In the genomic region with DNA sequence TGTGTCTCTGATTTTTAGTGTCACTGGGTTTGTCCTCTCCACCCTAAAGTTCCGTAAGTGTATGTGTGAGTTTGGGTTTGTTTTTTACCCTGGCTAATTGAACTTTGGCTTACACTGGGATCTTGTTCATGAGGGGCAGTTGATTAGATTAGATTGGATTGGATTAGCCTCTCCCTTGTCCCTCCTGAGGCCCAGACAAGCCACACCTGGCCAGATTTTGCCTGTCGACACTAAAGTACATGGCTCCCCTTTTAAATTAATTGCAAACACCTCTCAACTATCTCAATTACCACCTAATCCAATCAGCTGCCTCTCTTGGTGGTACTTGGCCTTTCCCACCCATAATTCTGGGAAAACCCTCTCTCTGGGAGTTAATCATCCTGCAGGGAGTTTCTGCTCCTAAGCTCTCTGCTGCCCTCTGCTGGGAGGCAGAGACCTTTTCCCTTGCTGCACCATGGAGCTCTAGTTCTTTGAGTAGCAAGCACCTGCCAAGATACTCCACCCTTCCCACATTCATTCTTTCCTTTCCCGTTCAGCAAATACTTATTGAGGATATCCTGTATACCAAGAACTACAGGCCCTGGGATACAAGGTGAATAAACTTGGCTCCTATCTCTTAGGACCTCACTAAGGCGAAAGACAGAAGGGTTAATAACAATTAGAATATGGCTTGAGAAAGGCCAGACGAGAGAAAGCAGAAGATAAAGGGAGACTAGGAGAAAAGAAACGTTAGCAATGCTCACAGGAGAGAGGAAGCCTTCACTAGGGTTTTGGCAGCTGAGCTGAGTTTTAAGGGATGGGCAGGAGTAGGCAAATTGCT, we compare ENCODE assay signal across 9 cellular contexts. TPM values are rescaled to one million over a fixed set of nuclear protein-coding genes. Genes with fewer than 3 reads are reported as not detected.
DNase-seq lines count a peak whose midpoint lies in the region; ATAC-seq and TF ChIP-seq lines count a peak whose summit lies in the region.
"Had no signal": no experiment of that assay in that cellular context is flagged by ENCODE, and none has a peak within 500 bp of the region (broad histone marks: within the 10 kb centered on the region; RNA-seq: fewer than 3 reads in every experiment).

No MANE protein-coding gene starts in this region.

- H3K4me2 ChIP-seq in DOHH2 (ENCODE audit: low read length) (no peak overlapping the region), MM.1S (ENCODE audit: low read depth, low read length) (no peak overlapping the region)

- no peaks in the 10 kb centered on the region for H3K36me3 Mint-ChIP-seq in activated naive CD8-positive, alpha-beta T cell treated with anti-CD3 and anti-CD28 coated beads, Interleukin-2, amount 10 ng/mL, durations not matched to agents 7 days and 5 days

- intact Hi-C loops in heart left ventricle (cut with DNase I) (loop anchor here (1.0 to 10.0 kb wide), 12 partner anchors 185 to 340 kb away; partner anchors contain the start of gene HSD17B2 (in 1 of the 10)), psoas muscle (cut with DNase I) (loop anchor here (2.0 to 5.0 kb wide), 3 partner anchors 198 to 339 kb away; no protein-coding TSS in a partner anchor)

- H3K4me3 Mint-ChIP-seq in activated naive CD8-positive, alpha-beta T cell treated with anti-CD3 and anti-CD28 coated beads, Interleukin-2, amount 10 ng/mL, durations not matched to agents 7 days and 5 days: no peak overlapping the region
- H3K4me3 Mint-ChIP-seq: dendritic cell treated with granulocyte-macrophage colony-stimulating factor and Interleukin-4, amounts not matched to agents 40 ng/mL and 50 ng/mL, for 4 days had no signal

- no peak overlapping the region for H2AFZ ChIP-seq in MM.1S (ENCODE audit: low read length)

- no peak overlapping the region for H3K4me3 ChIP-seq in DOHH2 (ENCODE audit: low read length)
- no peak overlapping the region for H3K4me3 ChIP-seq in MM.1S (ENCODE audit: low read length)
- no peak overlapping the region for H3K4me3 ChIP-seq in heart left ventricle
- no peak overlapping the region for H3K4me3 ChIP-seq in psoas muscle

- peaks cover 1% of the 10 kb centered on the region for H3K4me1 Mint-ChIP-seq in activated naive CD8-positive, alpha-beta T cell treated with anti-CD3 and anti-CD28 coated beads, Interleukin-2, amount 10 ng/mL, durations not matched to agents 7 days and 5 days

- ATAC-seq in SK-N-SH treated with all-trans-retinoic acid at 6 μM for 48 hours (peak; percentile 88), heart left ventricle (peak in 3 of 4 donors; percentile 50 to 75 (median 62)), psoas muscle (peak in 2 of 4 donors; percentile 67), HG03108 (IDR thresholded peaks at IDR 0.05; ENCODE audit: unreplicated experiment) (no peak), GM18517 (IDR thresholded peaks at IDR 0.05; ENCODE audit: unreplicated experiment) (no peak)
- peak; percentile 33 for ATAC-seq in activated naive CD8-positive, alpha-beta T cell treated with anti-CD3 and anti-CD28 coated beads, Interleukin-2, amount 10 ng/mL, durations not matched to agents 7 days and 5 days (ENCODE audit: low read depth)

- H3K27me3 ChIP-seq in DOHH2 (ENCODE audit: control insufficient read depth, low read length) (no peaks in the 10 kb centered on the region), MM.1S (replicated peaks; ENCODE audit: insufficient read depth, low read length) (no peaks in the 10 kb centered on the region), heart left ventricle (peaks cover 0 to 4% (median 0%) of the 10 kb centered on the region in 9 donors), psoas muscle (ENCODE audit: insufficient read depth in 3 of 3, low read length in 2 of 3) (peaks cover 0 to 6% (median 4%) of the 10 kb centered on the region in 3 donors)

- POLR2A ChIA-PET in activated naive CD8-positive, alpha-beta T cell treated with anti-CD3 and anti-CD28 coated beads, Interleukin-2, amount 10 ng/mL, durations not matched to agents 7 days and 5 days (lab: Charles Lee): no interaction called here

- no peak overlapping the region for H3K9ac ChIP-seq in MM.1S (ENCODE audit: low read length)

- no peaks in the 10 kb centered on the region for H3F3A ChIP-seq in DOHH2 (ENCODE audit: control insufficient read depth, insufficient read depth)
- H3F3A ChIP-seq in MM.1S (ENCODE audit: insufficient read depth, low read length): no peaks in the 10 kb centered on the region

- H3K9me2 ChIP-seq in DOHH2 (replicated peaks; ENCODE audit: control insufficient read depth, low read length) (no peaks in the 10 kb centered on the region), MM.1S (replicated peaks; ENCODE audit: insufficient read depth, low read length) (no peaks in the 10 kb centered on the region)

- no peaks in the 10 kb centered on the region for H3K9me3 ChIP-seq in DOHH2 (ENCODE audit: control insufficient read depth, insufficient read depth, low read length)
- no peaks in the 10 kb centered on the region for H3K9me3 ChIP-seq in MM.1S (replicated peaks; ENCODE audit: insufficient read depth, low read length)
- no peaks in the 10 kb centered on the region for H3K9me3 ChIP-seq in heart left ventricle
- H3K9me3 ChIP-seq in psoas muscle: no peaks in the 10 kb centered on the region

- H3K27ac Mint-ChIP-seq in activated naive CD8-positive, alpha-beta T cell treated with anti-CD3 and anti-CD28 coated beads, Interleukin-2, amount 10 ng/mL, durations not matched to agents 7 days and 5 days: no peak overlapping the region
- H3K27ac Mint-ChIP-seq: dendritic cell treated with granulocyte-macrophage colony-stimulating factor and Interleukin-4, amounts not matched to agents 40 ng/mL and 50 ng/mL, for 4 days had no signal

- H3K27ac ChIP-seq in DOHH2 (ENCODE audit: low read depth, low read length) (no peak overlapping the region), MM.1S (ENCODE audit: low read length) (no peak overlapping the region), heart left ventricle (no peak overlapping the region), psoas muscle (no peak overlapping the region)

- H3K79me2 ChIP-seq in DOHH2 (ENCODE audit: control insufficient read depth, low read length) (no peaks in the 10 kb centered on the region), MM.1S (ENCODE audit: low read length) (no peaks in the 10 kb centered on the region)

- no peaks in the 10 kb centered on the region for H3K4me1 ChIP-seq in DOHH2 (ENCODE audit: control insufficient read depth, low read length)
- H3K4me1 ChIP-seq in MM.1S (ENCODE audit: low read length): no peaks in the 10 kb centered on the region
- no peaks in the 10 kb centered on the region for H3K4me1 ChIP-seq in heart left ventricle
- no peaks in the 10 kb centered on the region for H3K4me1 ChIP-seq in psoas muscle

- no peak for TF ChIP-seq POLR2A in heart left ventricle (IDR thresholded peaks at IDR 0.05)

- no peaks in the 10 kb centered on the region for H4K20me1 ChIP-seq in DOHH2 (ENCODE audit: control insufficient read depth, insufficient read depth, low read depth, low read length)
- no peaks in the 10 kb centered on the region for H4K20me1 ChIP-seq in MM.1S (ENCODE audit: insufficient read depth, low read length)

- WGBS in heart left ventricle, 4 donors: 41 to 48% (median 46%) methylated on average over 6 of the region's 6 CpGs
- 41 to 46% (median 41%) methylated on average over 6 of the region's 6 CpGs for WGBS in psoas muscle, 3 donors

- H3K36me3 ChIP-seq in DOHH2 (ENCODE audit: control insufficient read depth, low read length) (no peaks in the 10 kb centered on the region), MM.1S (replicated peaks; ENCODE audit: insufficient read depth, low read length) (no peaks in the 10 kb centered on the region), heart left ventricle (no peaks in the 10 kb centered on the region), psoas muscle (ENCODE audit: insufficient read depth in 1 of 2, low read depth in 1 of 2) (no peaks in the 10 kb centered on the region)

- H3K9me3 Mint-ChIP-seq in activated naive CD8-positive, alpha-beta T cell treated with anti-CD3 and anti-CD28 coated beads, Interleukin-2, amount 10 ng/mL, durations not matched to agents 7 days and 5 days: no peaks in the 10 kb centered on the region
- H3K9me3 Mint-ChIP-seq: dendritic cell treated with granulocyte-macrophage colony-stimulating factor and Interleukin-4, amounts not matched to agents 40 ng/mL and 50 ng/mL, for 4 days had no signal

- peak; percentile 95 for TF ChIP-seq CTCF in DOHH2 (IDR thresholded peaks at IDR 0.05; ENCODE audit: low read depth, low read length, poor library complexity, severe bottlenecking)
- TF ChIP-seq CTCF in MM.1S (IDR thresholded peaks at IDR 0.05; ENCODE audit: low read length): peak; percentile 70
- TF ChIP-seq CTCF in heart left ventricle (IDR thresholded peaks at IDR 0.05): peak; percentile 76 to 94 (median 86)
- peak; percentile 91 for TF ChIP-seq CTCF in psoas muscle (IDR thresholded peaks at IDR 0.05)

- H3K27me3 Mint-ChIP-seq in activated naive CD8-positive, alpha-beta T cell treated with anti-CD3 and anti-CD28 coated beads, Interleukin-2, amount 10 ng/mL, durations not matched to agents 7 days and 5 days: peaks cover 28% of the 10 kb centered on the region

- DNase-seq in MM.1S (peak; percentile 32), heart left ventricle (peak in 4 of 5 donors; percentile 49 to 66 (median 56)), psoas muscle (peak; percentile 57 to 72)
- DNase-seq in activated naive CD8-positive, alpha-beta T cell treated with anti-CD3 and anti-CD28 coated beads, Interleukin-2, amount 10 ng/mL, durations not matched to agents 7 days and 5 days: peak; percentile 57

TF ChIP-seq in SK-N-SH treated with all-trans-retinoic acid at 6 μM for 48 hours, 23 proteins besides CTCF, POLR2A, EP300 and RAD21 (continues in another document):
- TF ChIP-seq ESRRG (CRISPR knock-in tag; IDR thresholded peaks at IDR 0.05) (no peak), ZNF8 (CRISPR knock-in tag; IDR thresholded peaks at IDR 0.05) (no peak), ARNTL (CRISPR knock-in tag; IDR thresholded peaks at IDR 0.05; ENCODE audit: borderline replicate concordance, low read depth) (no peak), SNAI2 (CRISPR knock-in tag; IDR thresholded peaks at IDR 0.05) (no peak), ZFP30 (CRISPR knock-in tag; IDR thresholded peaks at IDR 0.05) (no peak), RARB (CRISPR knock-in tag; IDR thresholded peaks at IDR 0.05) (no peak), CSDC2 (CRISPR knock-in tag; IDR thresholded peaks at IDR 0.05) (no peak), GLIS3 (CRISPR knock-in tag; IDR thresholded peaks at IDR 0.05) (no peak), ZC3H10 (CRISPR knock-in tag; IDR thresholded peaks at IDR 0.05) (no peak), BACH2 (CRISPR knock-in tag; IDR thresholded peaks at IDR 0.05; ENCODE audit: borderline replicate concordance) (no peak), ISL1 (CRISPR knock-in tag; IDR thresholded peaks at IDR 0.05) (no peak), OSR1 (CRISPR knock-in tag; IDR thresholded peaks at IDR 0.05) (no peak), TCF4 (CRISPR knock-in tag; IDR thresholded peaks at IDR 0.05; ENCODE audit: borderline replicate concordance) (no peak)

RNA-seq across cellular contexts. Expression of gene MPHOSPH6, which starts 60.0 kb away (rescaled TPM):
- total RNA-seq in activated naive CD8-positive, alpha-beta T cell treated with anti-CD3 and anti-CD28 coated beads, Interleukin-2, amount 10 ng/mL, durations not matched to agents 7 days and 5 days: 10 to 100 TPM; 25.0 to 25.6 TPM
- total RNA-seq in heart left ventricle (10 to 100 TPM in 3 of 9 donors, 1 to 10 TPM in 6; 6.4 to 16.0 (median 8.6) TPM), psoas muscle (10 to 100 TPM in 1 of 4 donors, 1 to 10 TPM in 3; 5.3 to 11.8 (median 8.9) TPM)
- polyA plus RNA-seq in heart left ventricle (10 to 100 TPM; 14.7 to 20.5 TPM), psoas muscle (10 to 100 TPM; 14.8 to 38.4 (median 22.7) TPM)

Comparison
In these comparisons a context has a peak if more than half of its experiments do, and no peak if none do; other contexts are left out.
1. ATAC-seq: peak in SK-N-SH treated with all-trans-retinoic acid at 6 μM for 48 hours (single experiment), activated naive CD8-positive, alpha-beta T cell treated with anti-CD3 and anti-CD28 coated beads, Interleukin-2, amount 10 ng/mL, durations not matched to agents 7 days and 5 days (single experiment) and heart left ventricle (3 of 4); none in HG03108 (single experiment) and GM18517 (single experiment).
2. Peak in every context shown above with its lines, with median percentiles within 50 percentile points of each other: CTCF ChIP-seq and DNase-seq.